Comparison of ENCODE assay signal across 25 cellular contexts in genomic region chr4:18518098-18518497, GRCh38.
A peak's percentile ranks its signal among the peaks of the same experiment; 100 is the strongest.
DNase-seq lines count a peak whose midpoint lies in the region; FAIRE-seq and TF ChIP-seq lines count a peak whose summit lies in the region.
"Had no signal": no experiment of that assay in that cellular context is flagged by ENCODE, and none has a peak within 500 bp of the region (broad histone marks: within the 10 kb centered on the region; RNA-seq: fewer than 3 reads in every experiment).

No MANE protein-coding gene starts in this region.

- H3K4me1 Mint-ChIP-seq in endodermal cell = peaks cover 3% of the 10 kb centered on the region
- H3K4me1 Mint-ChIP-seq: T-cell had no signal

- H3K9me3 ChIP-seq in endodermal cell (ENCODE audit: control insufficient read depth, low read length) = no peaks in the 10 kb centered on the region
- H3K9me3 ChIP-seq: BLaER1, HAP-1 had no signal

- DNase-seq in D721Med (ENCODE audit: insufficient read length, low spot score) (no peak), NCI-H1092 (lab: John Stamatoyannopoulos, UW) (peak; percentile 2), NCI-H69 (lab: John Stamatoyannopoulos, UW) (peak; percentile 86), endodermal cell (peak; percentile 42), COR-L47 (lab: John Stamatoyannopoulos, UW) (no peak), hypothalamus (lab: John Stamatoyannopoulos, UW) (no peak), amygdala (lab: John Stamatoyannopoulos, UW) (no peak)
- no peak for DNase-seq in activated CD4-positive, alpha-beta T cell treated with anti-CD3 and anti-CD28 coated beads, Interleukin-2, amount 50 U/mL, for 48 hours
- DNase-seq: CD4-positive, alpha-beta T cell; GM23248; HFFc6; Kasumi-1; NCI-H1436 treated with DMSO at 0.1 percent for 48 hours; NCI-H2029; NCI-H2227 treated with DMSO at 0.1 percent for 48 hours; NCI-H526 treated with DMSO at 0.1 percent for 48 hours; SHP77; T-cell had no signal

- H3K9ac ChIP-seq in endodermal cell (ENCODE audit: extremely low read depth, low read length, poor library complexity, severe bottlenecking) = no peak overlapping the region
- H3K9ac ChIP-seq: BLaER1, GM23248 had no signal

- H3K27me3 ChIP-seq in endodermal cell (ENCODE audit: control insufficient read depth, insufficient read depth, low read length, poor library complexity, severe bottlenecking) = peaks cover 8% of the 10 kb centered on the region
- H3K27me3 ChIP-seq: BLaER1 had no signal

- H3K36me3 ChIP-seq in endodermal cell (ENCODE audit: control insufficient read depth, insufficient read depth, low read length) = no peaks in the 10 kb centered on the region
- H3K36me3 ChIP-seq: BLaER1, HAP-1 had no signal

- no peak overlapping the region for H3K27ac Mint-ChIP-seq in endodermal cell
- H3K27ac Mint-ChIP-seq: CD4-positive, alpha-beta T cell; HFFc6; T-cell had no signal

- no peak overlapping the region for H3K4me3 Mint-ChIP-seq in endodermal cell
- H3K4me3 Mint-ChIP-seq: CD4-positive, alpha-beta T cell; HFFc6; T-cell had no signal

- peaks cover 53% of the 10 kb centered on the region for H3K27me3 Mint-ChIP-seq in endodermal cell (ENCODE audit: insufficient read depth)

- H3K36me3 Mint-ChIP-seq in endodermal cell (ENCODE audit: low read depth) = no peaks in the 10 kb centered on the region
- H3K36me3 Mint-ChIP-seq: T-cell had no signal

- 19 to 20% methylated on average over 3 of the region's 3 CpGs for WGBS in endodermal cell (ENCODE audit: insufficient coverage in 1 of 2, insufficient read length in 1 of 2), 2 experiments

- H3K27ac ChIP-seq in endodermal cell (ENCODE audit: low read depth, low read length) = no peak overlapping the region
- H3K27ac ChIP-seq: BLaER1, GM23248, RWPE1 had no signal

- no peak overlapping the region for H3K4me3 ChIP-seq in endodermal cell (ENCODE audit: low read length)
- H3K4me3 ChIP-seq: BLaER1, GM23248, HAP-1, K562 had no signal

- no peaks in the 10 kb centered on the region for H3K9me3 Mint-ChIP-seq in endodermal cell

- TF ChIP-seq CTCF in D721Med (IDR thresholded peaks at IDR 0.05; ENCODE audit: insufficient read depth, missing control alignments) = no peak
- TF ChIP-seq CTCF in endodermal cell (conservative IDR thresholded peaks at IDR 0.05) = no peak

- no peaks in the 10 kb centered on the region for H3K4me1 ChIP-seq in endodermal cell (ENCODE audit: control insufficient read depth, insufficient read depth, low read length)
- H3K4me1 ChIP-seq: BLaER1, HAP-1 had no signal

- FAIRE-seq in D721Med (lab: Jason Lieb, UNC) = peak; percentile 21
- FAIRE-seq: A204.1, G401.6, HTR-8/SVneo, K562 had no signal

Comparison
In these comparisons a context has a peak if more than half of its experiments do, and no peak if none do; other contexts are left out.
1. DNase-seq: peak in NCI-H1092 (single experiment), NCI-H69 (single experiment) and endodermal cell (single experiment); none in D721Med (single experiment), activated CD4-positive, alpha-beta T cell treated with anti-CD3 and anti-CD28 coated beads, Interleukin-2, amount 50 U/mL, for 48 hours (0 of 2), COR-L47 (single experiment), hypothalamus (0 of 51) and amygdala (0 of 56).